Comparison of ENCODE assay signal across 8 cellular contexts in the genomic region with DNA sequence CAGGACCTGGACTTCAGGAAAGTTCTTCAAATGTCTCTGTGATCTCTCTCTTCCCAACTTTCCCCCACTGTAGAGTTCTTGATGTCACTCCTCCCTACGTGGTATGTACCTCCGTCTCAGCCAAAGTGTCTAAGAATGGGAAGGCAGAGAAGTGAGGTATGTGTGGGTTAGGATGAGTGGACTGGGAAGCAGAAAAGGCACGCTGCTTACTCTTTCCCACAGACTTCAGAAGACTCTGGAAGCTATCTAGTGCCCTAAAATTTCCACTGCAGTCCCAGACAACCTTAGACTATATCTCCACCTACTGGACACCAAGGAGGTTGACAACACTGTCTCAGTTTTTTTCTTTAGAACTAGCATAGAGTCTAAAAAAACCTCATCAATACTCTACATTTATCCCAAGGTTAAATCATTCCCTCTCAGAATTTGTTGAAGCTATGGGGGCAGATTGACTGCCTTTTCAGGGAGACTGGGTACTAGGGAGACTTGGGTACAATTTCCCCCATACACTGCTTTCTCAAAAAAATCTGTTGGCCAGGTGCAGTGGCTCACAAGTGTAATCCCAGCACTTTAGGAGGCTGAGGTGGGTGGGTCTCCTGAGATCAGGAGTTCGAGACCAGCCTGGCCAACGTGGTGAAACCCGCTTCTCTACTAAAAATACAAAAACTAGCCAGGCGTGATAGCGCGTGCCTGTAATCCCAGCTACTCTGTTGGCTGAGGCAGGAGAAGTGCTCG. TPM values are rescaled to one million over a fixed set of nuclear protein-coding genes. Genes with fewer than 3 reads are reported as not detected.
A peak's percentile ranks its signal among the peaks of the same experiment; 100 is the strongest.
DNase-seq lines count a peak whose midpoint lies in the region; ATAC-seq and TF ChIP-seq lines count a peak whose summit lies in the region.

No MANE protein-coding gene starts in this region.

- no peaks in the 10 kb centered on the region for H3K4me1 ChIP-seq in CD8-positive, alpha-beta T cell (ENCODE audit: insufficient read depth, low read length)
- peaks cover 6% of the 10 kb centered on the region for H3K4me1 ChIP-seq in prostate gland (replicated peaks)

- H3K4me1 Mint-ChIP-seq in CD8-positive, alpha-beta T cell (ENCODE audit: low read depth): peaks cover 9% of the 10 kb centered on the region
- peaks cover 7% of the 10 kb centered on the region for H3K4me1 Mint-ChIP-seq in activated B cell treated with CpG ODN at 0.5 μM for 24 hours

- TF ChIP-seq CTCF in CD8-positive, alpha-beta T cell (IDR thresholded peaks at IDR 0.05): peak; percentile 82
- TF ChIP-seq CTCF in GM20000 (IDR thresholded peaks at IDR 0.05; ENCODE audit: extremely low read depth, missing control alignments): no peak
- TF ChIP-seq CTCF in activated B cell treated with CpG ODN at 0.5 μM for 24 hours (IDR thresholded peaks at IDR 0.05): peak; percentile 22
- peak in 3 of 4 experiments; percentile 74 to 93 (median 84) for TF ChIP-seq CTCF in prostate gland (IDR thresholded peaks at IDR 0.05)

- H3K27ac Mint-ChIP-seq in CD8-positive, alpha-beta T cell: no peak overlapping the region
- H3K27ac Mint-ChIP-seq in activated B cell treated with CpG ODN at 0.5 μM for 24 hours: no peak overlapping the region

- peaks cover 2% of the 10 kb centered on the region for H3K27me3 Mint-ChIP-seq in CD8-positive, alpha-beta T cell (ENCODE audit: low read depth)
- peaks cover 4% of the 10 kb centered on the region for H3K27me3 Mint-ChIP-seq in activated B cell treated with CpG ODN at 0.5 μM for 24 hours

- TF ChIP-seq POLR2A in prostate gland (IDR thresholded peaks at IDR 0.05): no peak

- no peak overlapping the region for H3K4me3 ChIP-seq in CD8-positive, alpha-beta T cell (ENCODE audit: low read depth, low read length)
- H3K4me3 ChIP-seq in prostate gland: no peak overlapping the region

- DNase-seq in CD8-positive, alpha-beta T cell: no peak
- DNase-seq in GM20000 (ENCODE audit: low spot score) (peak; percentile 68), NCI-H2171 (lab: John Stamatoyannopoulos, UW) (peak; percentile 38), activated B cell treated with CpG ODN at 0.5 μM for 24 hours (no peak), globus pallidus (ENCODE audit: low spot score) (peak; percentile 43), prostate gland (ENCODE audit: low spot score) (no peak)

- 49% methylated on average over 10 of the region's 10 CpGs for WGBS in prostate gland

- H3K27ac ChIP-seq in CD8-positive, alpha-beta T cell (ENCODE audit: low read depth, low read length): no peak overlapping the region
- peak overlapping the region; percentile 5 to 6 for H3K27ac ChIP-seq in prostate gland

- CTCF ChIA-PET in CD8-positive, alpha-beta T cell (lab: Charles Lee): interaction anchor here (0.6 to 33.4 kb wide), 28 partner anchors 7 to 208 kb away, joined by 3 to 1006 read pairs (median 4); partner anchors contain the start of genes ITGA5 and ZNF385A
- CTCF ChIA-PET in activated B cell treated with CpG ODN at 0.5 μM for 24 hours (lab: Charles Lee): interaction anchor here (1.0 to 12.7 kb wide), 10 partner anchors 11 to 177 kb away, joined by 3 to 361 read pairs (median 4); partner anchors contain the start of genes COPZ1 and NCKAP1L

- H3K36me3 ChIP-seq in CD8-positive, alpha-beta T cell (ENCODE audit: insufficient read depth, low read length): no peaks in the 10 kb centered on the region
- no peaks in the 10 kb centered on the region for H3K36me3 ChIP-seq in prostate gland

- intact Hi-C loops in CD8-positive, alpha-beta T cell (cut with DNase I, micrococcal nuclease): loop anchor here (1.0 to 2.0 kb wide), 2 partner anchors 21 to 40 kb away; partner anchors contain the start of gene ITGA5 (in 1 of the 2)
- intact Hi-C loops in activated B cell treated with CpG ODN at 0.5 μM for 24 hours (cut with micrococcal nuclease): loop anchor here (1.0 kb wide), 1 partner anchor 40 kb away; no protein-coding TSS in a partner anchor
- intact Hi-C loops in prostate gland (cut with DNase I): loop anchor here (2.0 kb wide), 1 partner anchor 39 kb away; no protein-coding TSS in a partner anchor

- no peaks in the 10 kb centered on the region for H3K9me3 Mint-ChIP-seq in CD8-positive, alpha-beta T cell
- H3K9me3 Mint-ChIP-seq in activated B cell treated with CpG ODN at 0.5 μM for 24 hours: no peaks in the 10 kb centered on the region

- H3K4me3 Mint-ChIP-seq in CD8-positive, alpha-beta T cell: no peak overlapping the region
- H3K4me3 Mint-ChIP-seq in activated B cell treated with CpG ODN at 0.5 μM for 24 hours: no peak overlapping the region

- no peaks in the 10 kb centered on the region for H3K36me3 Mint-ChIP-seq in CD8-positive, alpha-beta T cell
- H3K36me3 Mint-ChIP-seq in activated B cell treated with CpG ODN at 0.5 μM for 24 hours (ENCODE audit: low read depth): no peaks in the 10 kb centered on the region

- H3K27me3 ChIP-seq in CD8-positive, alpha-beta T cell (ENCODE audit: insufficient read depth, low read length): no peaks in the 10 kb centered on the region
- no peaks in the 10 kb centered on the region for H3K27me3 ChIP-seq in prostate gland (replicated peaks; ENCODE audit: insufficient read depth)

- POLR2A ChIA-PET in CD8-positive, alpha-beta T cell (lab: Charles Lee): interaction anchor here (1.2 to 2.7 kb wide), 4 partner anchors 10 to 40 kb away, joined by 3 to 20 read pairs (median 5); partner anchors contain the start of gene ITGA5
- POLR2A ChIA-PET in activated B cell treated with CpG ODN at 0.5 μM for 24 hours (lab: Charles Lee): interaction anchor here (1.0 kb wide), 1 partner anchor 40 kb away, joined by 4 read pairs; no protein-coding TSS in a partner anchor

- ATAC-seq in CD8-positive, alpha-beta T cell: peak; percentile 90
- ATAC-seq in activated B cell treated with CpG ODN at 0.5 μM for 24 hours (ENCODE audit: low read depth) (peak; percentile 79), HG03439 (IDR thresholded peaks at IDR 0.05; ENCODE audit: unreplicated experiment) (no peak), HG03565 (IDR thresholded peaks at IDR 0.05; ENCODE audit: unreplicated experiment) (no peak)

- H3K9me3 ChIP-seq in CD8-positive, alpha-beta T cell (ENCODE audit: low read length): no peaks in the 10 kb centered on the region
- H3K9me3 ChIP-seq in prostate gland: no peaks in the 10 kb centered on the region

RNA-seq across cellular contexts. Expression of gene ITGA5, which starts 20.6 kb away (rescaled TPM):
- total RNA-seq in CD8-positive, alpha-beta T cell: 100 to 1,000 TPM; 115 to 125 TPM
- 1.0 and 1.3 TPM in 2 replicates for total RNA-seq in activated B cell treated with CpG ODN at 0.5 μM for 24 hours
- 10 to 100 TPM; 44.2 to 99.4 TPM for total RNA-seq in prostate gland

RNA-seq across cellular contexts. Expression of gene GTSF1, which starts 33.7 kb away (rescaled TPM):
- 1 to 10 TPM in 1 of 2 experiments, not detected in 1; 1.0 TPM for total RNA-seq in CD8-positive, alpha-beta T cell
- total RNA-seq in activated B cell treated with CpG ODN at 0.5 μM for 24 hours (7.1 and 9.8 TPM in 2 replicates), prostate gland (10 to 100 TPM in 1 of 2 donors, not detected in 1; 50.7 TPM)

RNA-seq across cellular contexts. Expression of gene ZNF385A, which starts 55.2 kb away (rescaled TPM):
- 1 to 10 TPM; 2.1 TPM for total RNA-seq in CD8-positive, alpha-beta T cell
- total RNA-seq in activated B cell treated with CpG ODN at 0.5 μM for 24 hours (4.6 and 5.0 TPM in 2 replicates), prostate gland (10 to 100 TPM; 29.4 to 42.4 TPM)

RNA-seq across cellular contexts. Expression of gene NCKAP1L, which starts 57.9 kb away (rescaled TPM):
- total RNA-seq in CD8-positive, alpha-beta T cell: 10 to 100 TPM; 76.8 to 79.0 TPM
- total RNA-seq in activated B cell treated with CpG ODN at 0.5 μM for 24 hours (225 and 239 TPM in 2 replicates), prostate gland (10 to 100 TPM in 1 of 2 donors, 1 to 10 TPM in 1; 3.6 to 10.2 TPM)

Comparison
In these comparisons a context has a peak if more than half of its experiments do, and no peak if none do; other contexts are left out.
1. ATAC-seq: peak in CD8-positive, alpha-beta T cell (single experiment) and activated B cell treated with CpG ODN at 0.5 μM for 24 hours (single experiment); none in HG03439 (single experiment) and HG03565 (single experiment).
2. DNase-seq: peak in GM20000 (single experiment), NCI-H2171 (single experiment) and globus pallidus (single experiment); none in CD8-positive, alpha-beta T cell (0 of 7), activated B cell treated with CpG ODN at 0.5 μM for 24 hours (single experiment) and prostate gland (single experiment).
3. RNA of gene ITGA5, which starts 20.6 kb away (total RNA-seq): 115 to 125 TPM in CD8-positive, alpha-beta T cell and 44.2 to 99.4 TPM in prostate gland; 1.0 to 1.3 TPM in activated B cell treated with CpG ODN at 0.5 μM for 24 hours; every median in the first group is over 10 times any median in the second.